Comparison of ENCODE assay signal across 28 cellular contexts in the genomic region with DNA sequence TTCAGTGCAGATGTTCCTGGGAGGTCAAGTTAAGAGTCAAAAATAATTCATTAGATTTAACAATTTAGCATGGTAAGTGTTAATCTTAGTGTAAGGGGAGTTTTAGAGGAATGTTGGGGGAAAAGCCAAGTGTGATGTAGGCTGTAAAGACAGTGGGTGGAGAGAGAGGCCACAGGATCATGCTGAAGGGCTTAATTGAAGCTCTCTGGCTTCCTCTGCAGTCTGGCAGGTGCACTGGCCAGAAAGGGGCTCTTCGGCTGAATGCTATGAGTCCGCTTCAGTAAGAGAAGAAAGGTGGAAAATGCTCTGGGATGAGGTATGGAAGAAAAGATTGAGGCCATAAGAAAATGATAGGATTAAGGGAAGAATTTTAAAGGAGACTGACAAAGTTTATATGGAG. TPM values are rescaled to one million over a fixed set of nuclear protein-coding genes. Genes with fewer than 3 reads are reported as not detected.
"Had no signal": no experiment of that assay in that cellular context is flagged by ENCODE, and none has a peak within 500 bp of the region (broad histone marks: within the 10 kb centered on the region; RNA-seq: fewer than 3 reads in every experiment).

No MANE protein-coding gene starts in this region.

- H3K4me3 Mint-ChIP-seq: naive thymus-derived CD4-positive, alpha-beta T cell; nephron progenitor cell had no signal

- ATAC-seq: heart right ventricle; naive thymus-derived CD4-positive, alpha-beta T cell had no signal

- H3K36me3 ChIP-seq: colonic mucosa, heart right ventricle, neutrophil, ovary, right atrium auricular region, sigmoid colon, stomach, thoracic aorta, transverse colon had no signal

- H3K27ac ChIP-seq: colonic mucosa, heart right ventricle, neutrophil, ovary, right atrium auricular region, sigmoid colon, skin epidermis, stomach, thoracic aorta, transverse colon had no signal

- FAIRE-seq: islet of Langerhans had no signal

- H3K4me1 ChIP-seq: colonic mucosa, right atrium auricular region, sigmoid colon, stomach, transverse colon had no signal

- DNase-seq: colonic mucosa; dermis blood vessel endothelial cell; foreskin melanocyte; heart right ventricle; hypothalamus; kidney glomerular epithelial cell; mammary epithelial cell; naive thymus-derived CD4-positive, alpha-beta T cell; nephron progenitor cell; ovary; sigmoid colon; stimulated activated CD4-positive, alpha-beta T cell treated with anti-CD3 and anti-CD28 coated beads, Interleukin-2, amount 100 ng/mL, for 24 hours; stimulated activated CD4-positive, alpha-beta T cell treated with anti-CD3 and anti-CD28 coated beads, Interleukin-4, amount 100 ng/mL, for 4 hours; stimulated activated naive CD4-positive, alpha-beta T cell; stomach; substantia nigra; transverse colon had no signal

- H3K27ac Mint-ChIP-seq: naive thymus-derived CD4-positive, alpha-beta T cell; nephron progenitor cell had no signal

- H3K4me3 ChIP-seq: colonic mucosa, heart right ventricle, ovary, right atrium auricular region, sigmoid colon, skin epidermis, stomach, thoracic aorta, transverse colon had no signal

- H3K27me3 ChIP-seq: colonic mucosa, ovary, right atrium auricular region, sigmoid colon, stomach, transverse colon had no signal

- H3K9me3 ChIP-seq: colonic mucosa, heart right ventricle, neutrophil, ovary, right atrium auricular region, sigmoid colon, stomach, thoracic aorta, transverse colon had no signal

- H3K27me3 Mint-ChIP-seq: naive thymus-derived CD4-positive, alpha-beta T cell had no signal

RNA-seq across cellular contexts. Expression of a gene that starts 3.0 kb away (rescaled TPM):
- total RNA-seq: colonic mucosa; dermis blood vessel endothelial cell; liver; mammary epithelial cell; mesenteric fat pad; mononuclear cell; naive thymus-derived CD4-positive, alpha-beta T cell; ovary; posterior vena cava; right atrium auricular region; sigmoid colon; stomach; thoracic aorta; transverse colon; ureter had no signal
- polyA plus RNA-seq: esophagus; heart right ventricle; liver; mammary epithelial cell; naive thymus-derived CD4-positive, alpha-beta T cell; sigmoid colon; stomach had no signal
